ENCODE assay signal across 24 cellular contexts in genomic region chr14:31969841-31970240, GRCh38.
"Had no signal": no experiment of that assay in that cellular context is flagged by ENCODE, and none has a peak within 500 bp of the region (broad histone marks: within the 10 kb centered on the region; RNA-seq: fewer than 3 reads in every experiment).

No MANE protein-coding gene starts in this region.

- H3K4me3 Mint-ChIP-seq: activated naive CD4-positive, alpha-beta T cell treated with anti-CD3 and anti-CD28 coated beads, Interleukin-2, amount 10 ng/mL, durations not matched to agents 7 days and 5 days; activated naive CD8-positive, alpha-beta T cell treated with anti-CD3 and anti-CD28 coated beads, Interleukin-2, amount 50 U/mL, for 24 hours; activated T-cell treated with anti-CD3 and anti-CD28 coated beads, Interleukin-2, amount 50 U/mL, for 4 hours; dendritic cell treated with granulocyte-macrophage colony-stimulating factor and Interleukin-4, amounts not matched to agents 40 ng/mL and 50 ng/mL, for 4 days; neural progenitor cell; stimulated activated effector memory CD8-positive, alpha-beta T cell treated with anti-CD3 and anti-CD28 coated beads, Interleukin-12 subunit alpha, Interleukin-12 subunit beta, amount 100 ng/mL, for 72 hours had no signal

- H3K4me2 ChIP-seq: neural progenitor cell had no signal

- H3K27ac Mint-ChIP-seq: activated naive CD4-positive, alpha-beta T cell treated with anti-CD3 and anti-CD28 coated beads, Interleukin-2, amount 10 ng/mL, durations not matched to agents 7 days and 5 days; activated naive CD8-positive, alpha-beta T cell treated with anti-CD3 and anti-CD28 coated beads, Interleukin-2, amount 50 U/mL, for 24 hours; dendritic cell treated with granulocyte-macrophage colony-stimulating factor and Interleukin-4, amounts not matched to agents 40 ng/mL and 50 ng/mL, for 4 days; neural progenitor cell; stimulated activated effector memory CD8-positive, alpha-beta T cell treated with anti-CD3 and anti-CD28 coated beads, Interleukin-12 subunit alpha, Interleukin-12 subunit beta, amount 100 ng/mL, for 72 hours had no signal

- H3K36me3 Mint-ChIP-seq: activated naive CD4-positive, alpha-beta T cell treated with anti-CD3 and anti-CD28 coated beads, Interleukin-2, amount 10 ng/mL, durations not matched to agents 7 days and 5 days; neural progenitor cell; stimulated activated effector memory CD8-positive, alpha-beta T cell treated with anti-CD3 and anti-CD28 coated beads, Interleukin-12 subunit alpha, Interleukin-12 subunit beta, amount 100 ng/mL, for 72 hours had no signal

- H3K27me3 Mint-ChIP-seq: activated naive CD8-positive, alpha-beta T cell treated with anti-CD3 and anti-CD28 coated beads, Interleukin-2, amount 50 U/mL, for 24 hours; dendritic cell treated with granulocyte-macrophage colony-stimulating factor and Interleukin-4, amounts not matched to agents 40 ng/mL and 50 ng/mL, for 4 days had no signal

- H3K27me3 ChIP-seq: ascending aorta, neural progenitor cell, stomach, upper lobe of left lung had no signal

- ATAC-seq: activated naive CD8-positive, alpha-beta T cell treated with anti-CD3 and anti-CD28 coated beads, Interleukin-2, amount 50 U/mL, for 24 hours; activated T-cell treated with anti-CD3 and anti-CD28 coated beads, Interleukin-2, amount 50 U/mL, for 4 hours; esophagus mucosa; right cardiac atrium; stimulated activated effector memory CD8-positive, alpha-beta T cell treated with anti-CD3 and anti-CD28 coated beads, Interleukin-12 subunit alpha, Interleukin-12 subunit beta, amount 100 ng/mL, for 72 hours had no signal

- H3K4me3 ChIP-seq: ascending aorta, lung, neural progenitor cell, prostate gland, skin epidermis, stomach, upper lobe of left lung had no signal

- H3K27ac ChIP-seq: ascending aorta, neural progenitor cell, stomach, upper lobe of left lung, VCaP had no signal

- H3K36me3 ChIP-seq: ascending aorta, neural progenitor cell, prostate gland, stomach, upper lobe of left lung had no signal

- H3K9me3 ChIP-seq: ascending aorta, prostate gland had no signal

- H3K4me1 Mint-ChIP-seq: activated naive CD8-positive, alpha-beta T cell treated with anti-CD3 and anti-CD28 coated beads, Interleukin-2, amount 50 U/mL, for 24 hours; neural progenitor cell; stimulated activated effector memory CD8-positive, alpha-beta T cell treated with anti-CD3 and anti-CD28 coated beads, Interleukin-12 subunit alpha, Interleukin-12 subunit beta, amount 100 ng/mL, for 72 hours had no signal

- H2AFZ ChIP-seq: neural progenitor cell had no signal

- DNase-seq: activated CD4-positive, alpha-beta T cell treated with anti-CD3 and anti-CD28 coated beads, Interleukin-2, amount 50 U/mL, for 1 hour; activated CD4-positive, CD25-positive, alpha-beta regulatory T cell treated with anti-CD3 and anti-CD28 coated beads, Interleukin-2, amount 50 U/mL, for 72 hours; activated CD8-positive, alpha-beta memory T cell treated with anti-CD3 and anti-CD28 coated beads, Interleukin-2, amount 50 U/mL, for 4 hours; activated effector memory CD4-positive, alpha-beta T cell treated with Interleukin-2 at 50 U/mL for 16 hours; activated naive CD4-positive, alpha-beta T cell treated with anti-CD3 and anti-CD28 coated beads, Interleukin-2, amount 10 ng/mL, durations not matched to agents 7 days and 5 days; activated naive CD8-positive, alpha-beta T cell treated with anti-CD3 and anti-CD28 coated beads, Interleukin-2, amount 50 U/mL, for 24 hours; activated T-cell treated with anti-CD3 and anti-CD28 coated beads, Interleukin-2, amount 50 U/mL, for 4 hours; effector CD8-positive, alpha-beta T cell; left colon; right cardiac atrium; stimulated activated CD4-positive, alpha-beta T cell treated with anti-CD3 and anti-CD28 coated beads, Interleukin-4, amount 100 ng/mL, for 24 hours; stomach; SW 1271; T-helper 2 cell; upper lobe of left lung had no signal

- H3K4me1 ChIP-seq: ascending aorta, neural progenitor cell, prostate gland, stomach had no signal

- H3K9me3 Mint-ChIP-seq: activated naive CD8-positive, alpha-beta T cell treated with anti-CD3 and anti-CD28 coated beads, Interleukin-2, amount 50 U/mL, for 24 hours; stimulated activated effector memory CD8-positive, alpha-beta T cell treated with anti-CD3 and anti-CD28 coated beads, Interleukin-12 subunit alpha, Interleukin-12 subunit beta, amount 100 ng/mL, for 72 hours had no signal
